13 cellular contexts compared by ENCODE assay signal in genomic region chr3:141275973-141276372, GRCh38. TPM values are rescaled to one million over a fixed set of nuclear protein-coding genes. Genes with fewer than 3 reads are reported as not detected.
A peak's percentile ranks its signal among the peaks of the same experiment; 100 is the strongest.
DNase-seq lines count a peak whose midpoint lies in the region; ATAC-seq and TF ChIP-seq lines count a peak whose summit lies in the region.
"Had no signal": no experiment of that assay in that cellular context is flagged by ENCODE, and none has a peak within 500 bp of the region (broad histone marks: within the 10 kb centered on the region; RNA-seq: fewer than 3 reads in every experiment).

No MANE protein-coding gene starts in this region.

- H3K27ac ChIP-seq in RWPE2 (ENCODE audit: poor library complexity, severe bottlenecking) (peak overlapping the region; percentile 13), foreskin keratinocyte (no peak overlapping the region)
- H3K27ac ChIP-seq: ovary, SJSA1 had no signal

- H3K27me3 ChIP-seq in RWPE2 (ENCODE audit: insufficient read depth, poor library complexity, severe bottlenecking) (no peaks in the 10 kb centered on the region), foreskin keratinocyte (no peaks in the 10 kb centered on the region)
- H3K27me3 ChIP-seq: ovary, SJSA1 had no signal

- no peaks in the 10 kb centered on the region; the same call in 1 of the 2 replicates for H3K36me3 ChIP-seq in RWPE2 (ENCODE audit: low read depth)
- H3K36me3 ChIP-seq: ovary, SJSA1 had no signal

- TF ChIP-seq CTCF in RWPE2 (IDR thresholded peaks at IDR 0.05; ENCODE audit: poor library complexity, severe bottlenecking) (peak; percentile 51), foreskin keratinocyte (conservative IDR thresholded peaks at IDR 0.05) (peak; percentile 11)

- H3K4me3 ChIP-seq in RWPE2 (ENCODE audit: severe bottlenecking), result no peak overlapping the region
- H3K4me3 ChIP-seq: ovary, SJSA1 had no signal

- TF ChIP-seq EP300 in Ishikawa (IDR thresholded peaks at IDR 0.05; ENCODE audit: borderline replicate concordance), result no peak

- H3K4me1 ChIP-seq in RWPE2 (ENCODE audit: insufficient read depth, poor library complexity, severe bottlenecking), result peaks cover 19% of the 10 kb centered on the region
- peaks cover 20% of the 10 kb centered on the region for H3K4me1 ChIP-seq in foreskin keratinocyte

- ATAC-seq in RWPE2 (ENCODE audit: low read depth) (peak; percentile 85), foreskin keratinocyte (peak; percentile 66), HG03520 (IDR thresholded peaks at IDR 0.05; ENCODE audit: unreplicated experiment) (no peak), HG03457 (IDR thresholded peaks at IDR 0.05; ENCODE audit: unreplicated experiment) (no peak), GM21529 (IDR thresholded peaks at IDR 0.05; ENCODE audit: unreplicated experiment) (no peak)

- TF ChIP-seq RAD21 in Ishikawa (IDR thresholded peaks at IDR 0.05; ENCODE audit: low read depth), result no peak

- no peaks in the 10 kb centered on the region for H3K9me3 ChIP-seq in RWPE2 (ENCODE audit: severe bottlenecking)
- H3K9me3 ChIP-seq: ovary, SJSA1 had no signal

- peak; percentile 80 for DNase-seq in DMS153 (lab: John Stamatoyannopoulos, UW)
- DNase-seq in RWPE2 (ENCODE audit: low spot score), result no peak
- peak; percentile 81 to 92 for DNase-seq in foreskin keratinocyte
- no peak for DNase-seq in SK-N-DZ (ENCODE audit: low spot score)
- DNase-seq: activated T-cell treated with anti-CD3 and anti-CD28 coated beads, Interleukin-2, amount 50 U/mL, for 72 hours; aorta; ovary; stimulated activated naive CD4-positive, alpha-beta T cell had no signal

TF ChIP-seq in Ishikawa, 13 proteins besides CTCF, POLR2A, EP300 and RAD21:
- TF ChIP-seq TEAD4 (IDR thresholded peaks at IDR 0.05), result no peak
- peak; percentile 65 for TF ChIP-seq CEBPB (IDR thresholded peaks at IDR 0.05)

RNA-seq across cellular contexts. Expression of gene PXYLP1, which starts 44.3 kb away (rescaled TPM):
- total RNA-seq in foreskin keratinocyte, result 3.0 and 3.9 TPM in 2 replicates
- polyA plus RNA-seq in foreskin keratinocyte, result 1.8 and 1.9 TPM in 2 replicates
- 52.2 and 74.8 TPM in 2 replicates for polyA plus RNA-seq in SK-N-DZ (2014; cell fraction: cytosol; rRNA removed)
- polyA plus RNA-seq in SK-N-DZ (2014; cell fraction: nucleus; rRNA removed), result 40.2 and 52.9 TPM in 2 replicates

Comparison
In these comparisons a context has a peak if more than half of its experiments do, and no peak if none do; other contexts are left out.
1. DNase-seq: peak in DMS153 (single experiment) and foreskin keratinocyte (2 of 2); none in RWPE2 (single experiment) and SK-N-DZ (single experiment).
2. ATAC-seq: peak in RWPE2 (single experiment) and foreskin keratinocyte (single experiment); none in HG03520 (single experiment), HG03457 (single experiment) and GM21529 (single experiment).